9 cellular contexts compared by ENCODE assay signal in genomic region chr5:39005566-39006232, GRCh38.
A peak's percentile ranks its signal among the peaks of the same experiment; 100 is the strongest.
DNase-seq lines count a peak whose midpoint lies in the region; ATAC-seq and TF ChIP-seq lines count a peak whose summit lies in the region.
"Had no signal": no experiment of that assay in that cellular context is flagged by ENCODE, and none has a peak within 500 bp of the region (broad histone marks: within the 10 kb centered on the region; RNA-seq: fewer than 3 reads in every experiment).

No MANE protein-coding gene starts in this region.

- TF ChIP-seq POLR2A in sigmoid colon (IDR thresholded peaks at IDR 0.05): no peak

- H3K4me3 Mint-ChIP-seq in T-helper 17 cell: no peak overlapping the region

- H3K9me3 ChIP-seq in T-helper 17 cell (ENCODE audit: control insufficient read depth, low read length, poor library complexity, severe bottlenecking) (no peaks in the 10 kb centered on the region), upper lobe of right lung (no peaks in the 10 kb centered on the region), sigmoid colon (peaks cover 0 to 3% (median 0%) of the 10 kb centered on the region in 4 donors)

- H3K4me1 Mint-ChIP-seq in T-helper 17 cell: peaks cover 28% of the 10 kb centered on the region

- H3K27me3 Mint-ChIP-seq in T-helper 17 cell: no peaks in the 10 kb centered on the region

- intact Hi-C loops in upper lobe of right lung (cut with DNase I): no loop called here
- intact Hi-C loops in sigmoid colon (cut with DNase I): loop anchor here (5.0 kb wide), 1 partner anchor 277 kb away; no protein-coding TSS in a partner anchor

- peak; percentile 12 for DNase-seq in stimulated activated CD4-positive, alpha-beta T cell treated with anti-CD3 and anti-CD28 coated beads, Interleukin-4, amount 100 ng/mL, for 24 hours
- no peak for DNase-seq in stimulated activated CD4-positive, alpha-beta T cell treated with anti-CD3 and anti-CD28 coated beads, Interleukin-2, amount 100 ng/mL, for 48 hours
- DNase-seq in T-helper 17 cell: no peak
- DNase-seq in foreskin fibroblast: peak in 1 of 2 donors; percentile 40
- DNase-seq in upper lobe of right lung: no peak
- no peak for DNase-seq in sigmoid colon
- no peak for DNase-seq in SHP77 (lab: John Stamatoyannopoulos, UW)

- H3K4me3 ChIP-seq in foreskin fibroblast (ENCODE audit: low read depth in 1 of 2, low read length in 2 of 2) (no peak overlapping the region), upper lobe of right lung (no peak overlapping the region), sigmoid colon (no peak overlapping the region)

- H3K36me3 ChIP-seq in upper lobe of right lung (peaks cover 4% of the 10 kb centered on the region), sigmoid colon (peaks cover 0 to 7% (median 0%) of the 10 kb centered on the region in 4 donors)

- peak overlapping the region; percentile 93 for H3K27ac Mint-ChIP-seq in T-helper 17 cell
- H3K27ac Mint-ChIP-seq: activated T-helper 2 cell treated with anti-CD3 and anti-CD28 coated beads, Interferon-gamma antibody, Interleukin-2, Interleukin-4, amounts not matched to agents 10 μg/mL and 5 μg/mL and 100 μg/mL, durations not matched to agents 14 hours and 24 hours and 36 hours had no signal

- peak; percentile 30 for TF ChIP-seq CTCF in foreskin fibroblast (IDR thresholded peaks at IDR 0.05; ENCODE audit: low read depth, low read length)
- TF ChIP-seq CTCF in upper lobe of right lung (IDR thresholded peaks at IDR 0.05): peak; percentile 46
- TF ChIP-seq CTCF in sigmoid colon (IDR thresholded peaks at IDR 0.05): peak in 1 of 4 experiments; percentile 22

- H3K27ac ChIP-seq in upper lobe of right lung (no peak overlapping the region), sigmoid colon (no peak overlapping the region)

- no peak for TF ChIP-seq EP300 in sigmoid colon (IDR thresholded peaks at IDR 0.05)

- H3K4me1 ChIP-seq in upper lobe of right lung (no peaks in the 10 kb centered on the region), sigmoid colon (peaks cover 0 to 8% (median 2%) of the 10 kb centered on the region in 4 donors)

- H3K36me3 Mint-ChIP-seq in T-helper 17 cell (ENCODE audit: low read depth): peaks cover 5% of the 10 kb centered on the region

- H3K27me3 ChIP-seq in upper lobe of right lung (no peaks in the 10 kb centered on the region), sigmoid colon (no peaks in the 10 kb centered on the region)

- ATAC-seq in T-helper 17 cell (peak; percentile 79), upper lobe of right lung (peak; percentile 78), HG03432 (IDR thresholded peaks at IDR 0.05; ENCODE audit: unreplicated experiment) (no peak)

- 73 to 83% methylated on average over 3 of the region's 3 CpGs for WGBS in sigmoid colon, 2 donors
